ENCODE assay signal across 9 cellular contexts in the genomic region with DNA sequence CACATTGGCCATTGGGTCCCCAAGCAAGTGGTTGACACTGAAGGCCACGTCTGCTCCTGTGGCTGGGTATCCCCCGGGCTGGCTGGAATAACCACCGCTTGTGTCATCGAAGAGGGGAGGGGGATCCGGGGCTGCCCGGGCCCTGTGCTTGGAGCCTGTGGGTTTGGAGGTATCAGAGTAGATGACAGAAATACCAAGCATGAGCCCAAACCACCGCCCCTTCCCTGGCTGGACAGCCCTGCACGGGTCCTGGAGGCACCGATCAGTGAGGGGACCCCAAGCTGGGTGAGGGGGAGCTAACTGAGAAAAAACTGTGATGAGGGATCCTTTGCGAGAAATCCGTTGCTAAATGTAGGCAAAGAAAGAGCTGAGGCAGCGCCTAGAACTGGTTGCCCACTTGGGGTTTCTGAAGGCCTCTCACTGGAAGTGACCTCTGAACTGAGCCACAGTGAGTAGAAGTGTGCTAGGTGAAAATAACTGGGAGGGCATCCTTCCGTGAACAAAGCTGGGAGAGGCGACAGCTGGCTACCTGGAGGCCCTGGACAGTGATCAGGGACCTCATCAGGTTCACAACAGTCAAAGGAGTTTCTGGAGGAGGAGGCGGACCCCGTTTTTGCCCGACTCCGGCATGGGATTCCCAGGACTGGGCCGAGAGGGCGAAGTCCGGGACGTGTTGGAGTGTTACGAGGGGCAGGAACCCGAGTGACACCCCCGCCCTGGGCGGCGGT. TPM values are rescaled to one million over a fixed set of nuclear protein-coding genes. Genes with fewer than 3 reads are reported as not detected.
A peak's percentile ranks its signal among the peaks of the same experiment; 100 is the strongest.
DNase-seq lines count a peak whose midpoint lies in the region; FAIRE-seq and TF ChIP-seq lines count a peak whose summit lies in the region.
"Had no signal": no experiment of that assay in that cellular context is flagged by ENCODE, and none has a peak within 500 bp of the region (broad histone marks: within the 10 kb centered on the region; RNA-seq: fewer than 3 reads in every experiment).

No MANE protein-coding gene starts in this region.

- no peak overlapping the region for H2BK15ac ChIP-seq in mesendoderm (replicated peaks; ENCODE audit: low read depth)

- peaks cover 6% of the 10 kb centered on the region for H3K79me2 ChIP-seq in mesendoderm (ENCODE audit: control insufficient read depth, insufficient read depth, low read length)

- peak overlapping the region; percentile 4 for H3K27ac ChIP-seq in mesendoderm (ENCODE audit: low read depth, low read length)

- no peak overlapping the region for H4K5ac ChIP-seq in mesendoderm (ENCODE audit: low read length)

- no peak overlapping the region for H2BK120ac ChIP-seq in mesendoderm (ENCODE audit: low read depth, low read length)

- H3K9ac ChIP-seq in mesendoderm (ENCODE audit: low read length), result peak overlapping the region; percentile 94

- H3K36me3 ChIP-seq in bronchial epithelial cell (ENCODE audit: control insufficient read depth, insufficient read depth, low read length) (peaks cover 16% of the 10 kb centered on the region), mesendoderm (ENCODE audit: control insufficient read depth, insufficient read depth, low read length) (no peaks in the 10 kb centered on the region)

- peak overlapping the region; percentile 98 for H3K4me2 ChIP-seq in mesendoderm (ENCODE audit: low read length)

- H3K79me1 ChIP-seq in mesendoderm (ENCODE audit: low read length), result peaks cover 8% of the 10 kb centered on the region

- peak overlapping the region; percentile 86 for H3K18ac ChIP-seq in mesendoderm (ENCODE audit: low read length)

- peak overlapping the region; percentile 70 for H3K4ac ChIP-seq in mesendoderm (ENCODE audit: low read depth, low read length)

- H3K4me1 ChIP-seq in mesendoderm (ENCODE audit: control insufficient read depth, low read depth, low read length), result peaks cover 2% of the 10 kb centered on the region

- no peak overlapping the region for H4K8ac ChIP-seq in mesendoderm (ENCODE audit: low read depth, low read length)

- H3K56ac ChIP-seq in mesendoderm (ENCODE audit: low read length), result peak overlapping the region; percentile 95

- H3K23ac ChIP-seq in mesendoderm (ENCODE audit: low read length), result no peak overlapping the region

- FAIRE-seq in bronchial epithelial cell (lab: Jason Lieb, UNC), result no peak

- H3K27me3 ChIP-seq in bronchial epithelial cell (ENCODE audit: control insufficient read depth, insufficient read depth, low read length), result peaks cover 9% of the 10 kb centered on the region
- H3K27me3 ChIP-seq in mesendoderm (ENCODE audit: insufficient read depth, low read length, poor library complexity), result peaks cover 15% of the 10 kb centered on the region

- TF ChIP-seq CTCF in bronchial epithelial cell (IDR thresholded peaks at IDR 0.05; ENCODE audit: insufficient read depth, low read length, severe bottlenecking), result no peak

- in situ Hi-C loops in G401 (cut with HindIII; ENCODE audit: low sequenced_read_pairs), result no loop called here

- DNase-seq in G401 (ENCODE audit: low spot score) (peak; percentile 49), bronchial epithelial cell (ENCODE audit: low read depth) (no peak), mesendoderm (peak; percentile 31), AG08395 (ENCODE audit: low spot score) (no peak), 8988T (no peak), OCI-M2 (lab: John Stamatoyannopoulos, UW; ENCODE audit: unreplicated experiment) (no peak)
- no peak for DNase-seq in Jurkat, Clone E6-1 (ENCODE audit: low read depth, low spot score)
- no peak for DNase-seq in activated CD4-positive, alpha-beta T cell treated with anti-CD3 and anti-CD28 coated beads for 48 hours

- no peak overlapping the region for H2BK5ac ChIP-seq in mesendoderm (ENCODE audit: low read length)

- no CpG with 5 or more reads among the region's 27 CpGs for WGBS in mesendoderm (ENCODE audit: extremely low coverage, insufficient coverage, low lambda C conversion rate)

- H3K4me3 ChIP-seq in Jurkat, Clone E6-1 (ENCODE audit: low read length), result peak overlapping the region; percentile 91
- H3K4me3 ChIP-seq in bronchial epithelial cell (ENCODE audit: low read depth, low read length), result peak overlapping the region; percentile 66
- peak overlapping the region; percentile 89 for H3K4me3 ChIP-seq in mesendoderm (ENCODE audit: low read length)

- H2AK5ac ChIP-seq in mesendoderm (ENCODE audit: low read length), result peak overlapping the region; percentile 82

RNA-seq across cellular contexts. Expression of gene YIF1A, which starts 0.6 kb away (rescaled TPM):
- 106 and 113 TPM in 2 replicates for total RNA-seq in G401 (2014; rRNA removed; shearing (Covaris generic))
- 107 TPM for polyA plus RNA-seq in Jurkat, Clone E6-1 (2012; ENCODE audit: insufficient read depth, insufficient read length)
- total RNA-seq in bronchial epithelial cell, result 231 and 294 TPM in 2 replicates
- 142 TPM for polyA plus RNA-seq in mesendoderm (2013, experiment 1 of 2)
- 138 TPM for polyA plus RNA-seq in mesendoderm (2013, experiment 2 of 2)

RNA-seq across cellular contexts. Expression of gene TMEM151A, which starts 3.4 kb away (rescaled TPM):
- total RNA-seq in G401 (2014; rRNA removed; shearing (Covaris generic)), result 2.8 TPM in 1 of 2 replicates, not detected in the other
- polyA plus RNA-seq in Jurkat, Clone E6-1 (2012; ENCODE audit: insufficient read depth, insufficient read length), result 4.5 TPM
- total RNA-seq in bronchial epithelial cell, result not detected in 2 replicates
- 0.27 TPM for polyA plus RNA-seq in mesendoderm (2013, experiment 1 of 2)
- 0.21 TPM for polyA plus RNA-seq in mesendoderm (2013, experiment 2 of 2)
- total RNA-seq: subcutaneous adipose tissue had no signal

RNA-seq across cellular contexts. Expression of gene CNIH2, which starts 10.3 kb away (rescaled TPM):
- total RNA-seq in G401 (2014; rRNA removed; shearing (Covaris generic)), result 4.4 and 12.4 TPM in 2 replicates
- polyA plus RNA-seq in Jurkat, Clone E6-1 (2012; ENCODE audit: insufficient read depth, insufficient read length), result 19.7 TPM
- not detected in 2 replicates for total RNA-seq in bronchial epithelial cell
- 7.9 TPM for polyA plus RNA-seq in mesendoderm (2013, experiment 1 of 2)
- polyA plus RNA-seq in mesendoderm (2013, experiment 2 of 2), result 7.0 TPM
- total RNA-seq: subcutaneous adipose tissue had no signal

RNA-seq across cellular contexts. Expression of gene RAB1B, which starts 19.9 kb away (rescaled TPM):
- total RNA-seq in G401 (2014; rRNA removed; shearing (Covaris generic)), result 67.8 and 81.8 TPM in 2 replicates
- polyA plus RNA-seq in Jurkat, Clone E6-1 (2012; ENCODE audit: insufficient read depth, insufficient read length), result 150 TPM
- 54.5 and 68.0 TPM in 2 replicates for total RNA-seq in bronchial epithelial cell
- polyA plus RNA-seq in mesendoderm (2013, experiment 1 of 2), result 110 TPM
- polyA plus RNA-seq in mesendoderm (2013, experiment 2 of 2), result 109 TPM

RNA-seq across cellular contexts. Expression of gene CD248, which starts 28.5 kb away (rescaled TPM):
- 0.58 TPM in 1 of 2 replicates, not detected in the other for total RNA-seq in G401 (2014; rRNA removed; shearing (Covaris generic))
- 4.1 TPM for polyA plus RNA-seq in Jurkat, Clone E6-1 (2012; ENCODE audit: insufficient read depth, insufficient read length)
- under 0.01 TPM in 2 replicates for total RNA-seq in bronchial epithelial cell
- polyA plus RNA-seq in mesendoderm (2013, experiment 1 of 2), result 3.0 TPM
- 3.4 TPM for polyA plus RNA-seq in mesendoderm (2013, experiment 2 of 2)

Comparison
In these comparisons a context has a peak if more than half of its experiments do, and no peak if none do; other contexts are left out.
1. DNase-seq: peak in G401 (single experiment) and mesendoderm (single experiment); none in Jurkat, Clone E6-1 (single experiment), bronchial epithelial cell (single experiment), AG08395 (single experiment), 8988T (single experiment), OCI-M2 (single experiment) and activated CD4-positive, alpha-beta T cell treated with anti-CD3 and anti-CD28 coated beads for 48 hours (single experiment).
2. Peak in every context shown above with its lines, with median percentiles within 50 percentile points of each other: H3K4me3 ChIP-seq.